In genomic region chr3:112115161-112115739, GRCh38 we compare ENCODE assay signal across 13 cellular contexts.
A peak's percentile ranks its signal among the peaks of the same experiment; 100 is the strongest.
DNase-seq lines count a peak whose midpoint lies in the region; ATAC-seq and TF ChIP-seq lines count a peak whose summit lies in the region.
"Had no signal": no experiment of that assay in that cellular context is flagged by ENCODE, and none has a peak within 500 bp of the region (broad histone marks: within the 10 kb centered on the region; RNA-seq: fewer than 3 reads in every experiment).

No MANE protein-coding gene starts in this region.

- no peaks in the 10 kb centered on the region for H3K9me3 Mint-ChIP-seq in nephron progenitor cell

- no peaks in the 10 kb centered on the region for H3K27me3 Mint-ChIP-seq in nephron progenitor cell (ENCODE audit: low read depth, poor library complexity)

- DNase-seq in nephron progenitor cell (no peak), RKO (ENCODE audit: low spot score) (no peak), HuH-7 (ENCODE audit: low spot score) (no peak), GF-D8 (lab: John Stamatoyannopoulos, UW) (no peak)
- DNase-seq: central memory CD4-positive, alpha-beta T cell; DND-41; mucosa of descending colon; NCI-H1105 treated with DMSO at 0.1 percent for 48 hours; stimulated activated CD4-positive, alpha-beta T cell treated with anti-CD3 and anti-CD28 coated beads, Interleukin-15, amount 100 ng/mL, for 24 hours; testis had no signal

- peaks cover 98% of the 10 kb centered on the region for H3K36me3 Mint-ChIP-seq in nephron progenitor cell (ENCODE audit: low read depth)

- TF ChIP-seq CTCF in nephron progenitor cell (IDR thresholded peaks at IDR 0.05) = no peak

- peaks cover 69% of the 10 kb centered on the region for H3K4me1 Mint-ChIP-seq in nephron progenitor cell

- ATAC-seq in GM18519 (IDR thresholded peaks at IDR 0.05; ENCODE audit: low FRiP score, unreplicated experiment) = peak; percentile 33
- ATAC-seq in GM21515 (IDR thresholded peaks at IDR 0.05; ENCODE audit: unreplicated experiment) = peak; percentile 26
- ATAC-seq in HG03196 (IDR thresholded peaks at IDR 0.05; ENCODE audit: unreplicated experiment) = peak; percentile 33
- ATAC-seq: mucosa of descending colon had no signal

- H3K4me3 Mint-ChIP-seq in nephron progenitor cell = no peak overlapping the region

- H3K27ac Mint-ChIP-seq in nephron progenitor cell = peak overlapping the region; percentile 44
